In genomic region chr2:48728295-48728694, GRCh38 we compare ENCODE assay signal across 18 cellular contexts. TPM values are rescaled to one million over a fixed set of nuclear protein-coding genes. Genes with fewer than 3 reads are reported as not detected.
DNase-seq lines count a peak whose midpoint lies in the region; ATAC-seq and TF ChIP-seq lines count a peak whose summit lies in the region.
"Had no signal": no experiment of that assay in that cellular context is flagged by ENCODE, and none has a peak within 500 bp of the region (broad histone marks: within the 10 kb centered on the region; RNA-seq: fewer than 3 reads in every experiment).

No MANE protein-coding gene starts in this region.

- TF ChIP-seq EP300 in gastroesophageal sphincter (IDR thresholded peaks at IDR 0.05): no peak

- H3K27ac ChIP-seq in heart right ventricle (peak overlapping the region in 3 of 10 donors; percentile 16 to 31 (median 23)), left ventricle myocardium inferior (replicated peaks) (no peak overlapping the region), gastroesophageal sphincter (peak overlapping the region in 3 of 4 donors; percentile 48 to 72 (median 59)), thyroid gland (peak overlapping the region; percentile 26 to 74 (median 69))
- H3K27ac ChIP-seq: A549, C4-2B had no signal

- TF ChIP-seq CTCF in heart right ventricle (IDR thresholded peaks at IDR 0.05) (no peak), left ventricle myocardium inferior (IDR thresholded peaks at IDR 0.05; ENCODE audit: borderline replicate concordance) (no peak), gastroesophageal sphincter (IDR thresholded peaks at IDR 0.05) (no peak), thyroid gland (IDR thresholded peaks at IDR 0.05) (no peak)

- H3K27me3 ChIP-seq in heart right ventricle (no peaks in the 10 kb centered on the region), left ventricle myocardium inferior (ENCODE audit: low read depth) (no peaks in the 10 kb centered on the region), gastroesophageal sphincter (no peaks in the 10 kb centered on the region), thyroid gland (no peaks in the 10 kb centered on the region)

- H3K4me3 ChIP-seq in heart right ventricle: no peak overlapping the region
- no peak overlapping the region for H3K4me3 ChIP-seq in left ventricle myocardium inferior
- H3K4me3 ChIP-seq in gastroesophageal sphincter: no peak overlapping the region
- no peak overlapping the region for H3K4me3 ChIP-seq in thyroid gland (replicated peaks in 1 of 3)
- H3K4me3 ChIP-seq: A549 had no signal

- TF ChIP-seq POLR2A in gastroesophageal sphincter (IDR thresholded peaks at IDR 0.05) (no peak), thyroid gland (IDR thresholded peaks at IDR 0.05) (no peak)

- ATAC-seq in heart right ventricle (peak in 5 of 8 donors; percentile 55 to 87 (median 69)), gastroesophageal sphincter (no peak), GM18868 (IDR thresholded peaks at IDR 0.05; ENCODE audit: unreplicated experiment) (no peak)
- ATAC-seq: A549 had no signal

- intact Hi-C loops in heart right ventricle (cut with DNase I): loop anchor here in 2 of 10 donors (5.0 kb wide), 1 partner anchor 126 kb away; no protein-coding TSS in a partner anchor
- intact Hi-C loops in left ventricle myocardium inferior (cut with micrococcal nuclease): no loop called here
- intact Hi-C loops in thyroid gland (cut with DNase I): loop anchor here (10.0 kb wide), 1 partner anchor 123 kb away; no protein-coding TSS in a partner anchor

- H3K9me3 ChIP-seq in heart right ventricle (no peaks in the 10 kb centered on the region), left ventricle myocardium inferior (replicated peaks) (no peaks in the 10 kb centered on the region), gastroesophageal sphincter (no peaks in the 10 kb centered on the region), thyroid gland (no peaks in the 10 kb centered on the region)
- H3K9me3 ChIP-seq: A549, BE2C had no signal

- H3K36me3 ChIP-seq in heart right ventricle (no peaks in the 10 kb centered on the region), left ventricle myocardium inferior (no peaks in the 10 kb centered on the region), gastroesophageal sphincter (no peaks in the 10 kb centered on the region), thyroid gland (no peaks in the 10 kb centered on the region)
- H3K36me3 ChIP-seq: BE2C had no signal

- WGBS in heart right ventricle, 2 donors: 42 to 56% methylated on average over 2 of the region's 2 CpGs
- 53 to 65% methylated on average over 2 of the region's 2 CpGs for WGBS in gastroesophageal sphincter (ENCODE audit: low coverage in 1 of 2), 2 donors
- WGBS in thyroid gland, 2 donors: 33 to 45% methylated on average over 2 of the region's 2 CpGs

- peak in 1 of 2 donors; percentile 27 for DNase-seq in heart right ventricle
- DNase-seq in left ventricle myocardium inferior: no peak
- DNase-seq in cerebellar cortex (ENCODE audit: low spot score): peak; percentile 8
- peak; percentile 60 to 61 for DNase-seq in thyroid gland
- no peak for DNase-seq in NCI-H748 treated with DMSO at 0.1 percent for 48 hours (lab: John Stamatoyannopoulos, UW)
- DNase-seq: BE2C; CD4-positive, alpha-beta memory T cell; DMS153; EL; GDM1; HCEC 1CT; HFFc6 had no signal

- H3K4me1 ChIP-seq in heart right ventricle (peaks cover 0 to 23% (median 3%) of the 10 kb centered on the region in 9 donors), left ventricle myocardium inferior (peaks cover 17% of the 10 kb centered on the region), gastroesophageal sphincter (peaks cover 2 to 45% (median 5%) of the 10 kb centered on the region in 3 donors), thyroid gland (peaks cover 24 to 39% of the 10 kb centered on the region in 2 donors)
- H3K4me1 ChIP-seq: A549, BE2C had no signal

RNA-seq across cellular contexts. Expression of gene LHCGR, which starts 27.2 kb away (rescaled TPM):
- total RNA-seq in heart right ventricle (1 to 10 TPM in 2 of 10 donors, under 1 TPM in 3, not detected in 5; 0.19 to 1.7 (median 0.64) TPM), left ventricle myocardium inferior (0.16 TPM), gastroesophageal sphincter (1 to 10 TPM in 3 of 4 donors, under 1 TPM in 1; 0.20 to 2.2 (median 1.5) TPM), thyroid gland (1 to 10 TPM in 2 of 4 donors, under 1 TPM in 2; 0.59 to 1.7 (median 1.1) TPM)
- polyA plus RNA-seq in heart right ventricle: under 1 TPM in 1 of 2 donors, not detected in 1; 0.37 TPM
- total RNA-seq: CD4-positive, alpha-beta memory T cell; H4; HFFc6; HT1080 had no signal
- polyA plus RNA-seq: A549; CD4-positive, alpha-beta memory T cell had no signal

Comparison
In these comparisons a context has a peak if more than half of its experiments do, and no peak if none do; other contexts are left out.
1. ATAC-seq: peak in heart right ventricle (5 of 8); none in gastroesophageal sphincter (single experiment) and GM18868 (single experiment).
2. DNase-seq: peak in cerebellar cortex (single experiment) and thyroid gland (2 of 2); none in left ventricle myocardium inferior (single experiment) and NCI-H748 treated with DMSO at 0.1 percent for 48 hours (single experiment).